Comparison of ENCODE assay signal across 27 cellular contexts in the genomic region with DNA sequence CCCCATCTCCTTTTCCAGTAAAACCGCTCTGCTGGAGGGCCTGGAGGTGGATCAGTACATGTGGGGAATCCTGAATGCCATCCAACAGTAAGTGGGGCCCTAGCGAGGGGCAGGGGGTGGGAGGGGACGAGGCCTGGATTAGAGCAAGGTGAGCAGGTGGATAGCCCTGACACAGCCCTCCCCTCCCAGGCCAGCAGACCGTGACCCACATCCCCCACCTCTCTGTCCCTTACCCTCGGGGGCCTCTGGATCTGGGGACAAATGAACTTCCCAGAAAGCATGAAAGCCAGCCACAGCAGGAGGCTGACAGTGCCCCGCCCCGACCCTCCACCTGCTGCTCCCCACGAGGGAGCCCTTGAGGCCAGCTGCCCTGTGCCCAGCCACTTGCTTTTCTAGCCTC.
"Had no signal": no experiment of that assay in that cellular context is flagged by ENCODE, and none has a peak within 500 bp of the region (broad histone marks: within the 10 kb centered on the region; RNA-seq: fewer than 3 reads in every experiment).

No MANE protein-coding gene starts in this region.

- H3K4me3 Mint-ChIP-seq: naive B cell; natural killer cell; nephron progenitor cell; neural progenitor cell; stimulated activated naive B cell treated with anti-CD40 and anti-IgM and Interleukin-4, amounts not matched to agents 10 μg/mL and 1 μg/mL and 100 μg/mL, for 72 hours had no signal

- H3K27me3 Mint-ChIP-seq: naive B cell; stimulated activated naive B cell treated with anti-CD40 and anti-IgM and Interleukin-4, amounts not matched to agents 10 μg/mL and 1 μg/mL and 100 μg/mL, for 72 hours had no signal

- H3K9me3 ChIP-seq: heart right ventricle, lower lobe of right lung, pancreas, prostate gland, right lobe of liver, stomach, testis, thyroid gland, transverse colon, upper lobe of left lung had no signal

- H2AFZ ChIP-seq: hepatocyte, neural progenitor cell had no signal

- H3K4me1 ChIP-seq: heart right ventricle, lower lobe of right lung, neural progenitor cell, pancreas, prostate gland, testis, thyroid gland, upper lobe of left lung had no signal

- H3K27ac ChIP-seq: heart right ventricle, hepatocyte, lower lobe of right lung, neural progenitor cell, pancreas, prostate gland, right lobe of liver, stomach, testis, thyroid gland, transverse colon, upper lobe of left lung had no signal

- H3K4me3 ChIP-seq: heart right ventricle, hepatocyte, lower lobe of right lung, neural progenitor cell, pancreas, prostate gland, right lobe of liver, smooth muscle cell, stomach, testis, thyroid gland, transverse colon, upper lobe of left lung had no signal

- ATAC-seq: heart right ventricle; left lobe of liver; lower lobe of right lung; natural killer cell; pancreas; right lobe of liver; stimulated activated naive B cell treated with anti-CD40 and anti-IgM and Interleukin-4, amounts not matched to agents 10 μg/mL and 1 μg/mL and 100 μg/mL, for 72 hours; stimulated activated naive CD8-positive, alpha-beta T cell treated with anti-CD3 and anti-CD28 coated beads, Interleukin-15, Interleukin-2, amounts not matched to agents 100 U/mL and 50 U/mL, for 24 hours had no signal

- H3K27me3 ChIP-seq: heart right ventricle, hepatocyte, neural progenitor cell, pancreas, right lobe of liver, stomach, testis, thyroid gland, transverse colon, upper lobe of left lung had no signal

- H3K79me2 ChIP-seq: hepatocyte had no signal

- DNase-seq: islet precursor cell; mammary epithelial cell; mesenchymal stem cell; naive B cell; natural killer cell; nephron progenitor cell; retina; stimulated activated CD4-positive, alpha-beta T cell treated with anti-CD3 and anti-CD28 coated beads, Interleukin-1b, Interleukin-23, amount 100 ng/mL, for 48 hours; stimulated activated CD4-positive, alpha-beta T cell treated with anti-CD3 and anti-CD28 coated beads, Interleukin-2, amount 100 ng/mL, for 48 hours; stimulated activated CD4-positive, alpha-beta T cell treated with anti-CD3 and anti-CD28 coated beads, Interleukin-4, amount 100 ng/mL, for 4 hours; stimulated activated CD8-positive, alpha-beta memory T cell treated with anti-CD3 and anti-CD28 coated beads, Interleukin-4, amount 100 ng/mL, for 48 hours; stimulated activated naive B cell treated with anti-CD40 and anti-IgM and Interleukin-4, amounts not matched to agents 10 μg/mL and 1 μg/mL and 100 μg/mL, for 72 hours; stimulated activated naive CD8-positive, alpha-beta T cell treated with anti-CD3 and anti-CD28 coated beads, Interleukin-15, Interleukin-2, amounts not matched to agents 100 U/mL and 50 U/mL, for 24 hours; stomach; testis; thyroid gland; transverse colon had no signal

- H3K4me2 ChIP-seq: hepatocyte, neural progenitor cell, smooth muscle cell had no signal

- H3K27ac Mint-ChIP-seq: natural killer cell, nephron progenitor cell, neural progenitor cell had no signal

- H3K36me3 ChIP-seq: neural progenitor cell had no signal

- H3K36me3 Mint-ChIP-seq: natural killer cell had no signal

- H3K9me3 Mint-ChIP-seq: naive B cell; natural killer cell; nephron progenitor cell; neural progenitor cell; stimulated activated naive B cell treated with anti-CD40 and anti-IgM and Interleukin-4, amounts not matched to agents 10 μg/mL and 1 μg/mL and 100 μg/mL, for 72 hours had no signal
